ENCODE assay signal across 1 cellular context in the genomic region with DNA sequence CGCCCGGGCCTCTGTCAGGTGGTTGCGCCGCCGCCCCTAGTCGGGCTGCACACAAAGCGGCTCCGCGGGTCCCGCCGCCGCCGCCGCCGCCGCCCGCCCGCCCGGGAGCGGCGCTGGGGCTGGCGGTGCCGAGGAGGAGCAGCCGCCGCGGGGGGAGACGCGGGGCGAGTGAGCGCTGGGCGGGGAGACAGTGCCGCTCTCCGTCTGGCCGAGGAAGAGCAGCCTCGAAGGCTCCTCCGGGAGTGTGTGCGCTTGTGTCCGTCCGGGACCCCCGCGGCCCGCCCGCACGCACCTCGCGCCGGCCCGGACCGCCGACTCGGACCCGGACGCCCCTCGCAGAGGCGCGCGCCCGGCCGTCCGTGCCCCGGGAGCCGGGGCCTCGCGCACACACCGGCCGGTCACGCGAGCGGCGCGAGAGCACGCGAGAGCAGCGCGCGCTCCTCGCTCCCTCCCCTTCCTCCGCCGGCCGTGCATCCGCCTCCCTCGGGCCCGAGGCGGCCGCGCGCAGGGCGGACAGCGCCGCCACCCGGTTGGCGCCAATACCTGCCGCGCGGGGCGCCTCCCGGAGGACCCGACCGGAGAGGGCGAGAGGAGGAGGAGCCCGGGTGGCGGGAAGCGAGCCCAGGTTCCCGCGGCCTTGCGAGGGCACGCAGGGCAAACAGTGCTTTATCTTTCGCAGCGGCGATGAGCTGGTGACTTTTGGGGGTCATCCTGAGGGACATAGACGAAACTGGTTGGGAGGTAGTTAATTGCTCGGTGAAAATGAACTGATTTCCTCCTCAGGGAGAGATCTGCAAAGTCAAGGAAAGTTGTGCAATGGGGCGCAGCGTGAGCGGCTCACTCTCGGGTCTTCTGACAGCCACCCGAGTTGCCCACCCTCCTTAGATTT.
TF ChIP-seq lines count a peak whose summit lies in the region.

A gene with protein sequence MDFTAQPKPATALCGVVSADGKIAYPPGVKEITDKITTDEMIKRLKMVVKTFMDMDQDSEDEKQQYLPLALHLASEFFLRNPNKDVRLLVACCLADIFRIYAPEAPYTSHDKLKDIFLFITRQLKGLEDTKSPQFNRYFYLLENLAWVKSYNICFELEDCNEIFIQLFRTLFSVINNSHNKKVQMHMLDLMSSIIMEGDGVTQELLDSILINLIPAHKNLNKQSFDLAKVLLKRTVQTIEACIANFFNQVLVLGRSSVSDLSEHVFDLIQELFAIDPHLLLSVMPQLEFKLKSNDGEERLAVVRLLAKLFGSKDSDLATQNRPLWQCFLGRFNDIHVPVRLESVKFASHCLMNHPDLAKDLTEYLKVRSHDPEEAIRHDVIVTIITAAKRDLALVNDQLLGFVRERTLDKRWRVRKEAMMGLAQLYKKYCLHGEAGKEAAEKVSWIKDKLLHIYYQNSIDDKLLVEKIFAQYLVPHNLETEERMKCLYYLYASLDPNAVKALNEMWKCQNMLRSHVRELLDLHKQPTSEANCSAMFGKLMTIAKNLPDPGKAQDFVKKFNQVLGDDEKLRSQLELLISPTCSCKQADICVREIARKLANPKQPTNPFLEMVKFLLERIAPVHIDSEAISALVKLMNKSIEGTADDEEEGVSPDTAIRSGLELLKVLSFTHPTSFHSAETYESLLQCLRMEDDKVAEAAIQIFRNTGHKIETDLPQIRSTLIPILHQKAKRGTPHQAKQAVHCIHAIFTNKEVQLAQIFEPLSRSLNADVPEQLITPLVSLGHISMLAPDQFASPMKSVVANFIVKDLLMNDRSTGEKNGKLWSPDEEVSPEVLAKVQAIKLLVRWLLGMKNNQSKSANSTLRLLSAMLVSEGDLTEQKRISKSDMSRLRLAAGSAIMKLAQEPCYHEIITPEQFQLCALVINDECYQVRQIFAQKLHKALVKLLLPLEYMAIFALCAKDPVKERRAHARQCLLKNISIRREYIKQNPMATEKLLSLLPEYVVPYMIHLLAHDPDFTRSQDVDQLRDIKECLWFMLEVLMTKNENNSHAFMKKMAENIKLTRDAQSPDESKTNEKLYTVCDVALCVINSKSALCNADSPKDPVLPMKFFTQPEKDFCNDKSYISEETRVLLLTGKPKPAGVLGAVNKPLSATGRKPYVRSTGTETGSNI (N-terminal part only) (minus strand): TSS at position 423 of the 889 bp plus-strand sequence. CDS start 1,334 bp downstream, outside the sequence.

TF ChIP-seq in K562, 482 proteins besides CTCF, POLR2A, EP300 and RAD21 (continued from another document and continues in another):
- TF ChIP-seq, protein P1, sequence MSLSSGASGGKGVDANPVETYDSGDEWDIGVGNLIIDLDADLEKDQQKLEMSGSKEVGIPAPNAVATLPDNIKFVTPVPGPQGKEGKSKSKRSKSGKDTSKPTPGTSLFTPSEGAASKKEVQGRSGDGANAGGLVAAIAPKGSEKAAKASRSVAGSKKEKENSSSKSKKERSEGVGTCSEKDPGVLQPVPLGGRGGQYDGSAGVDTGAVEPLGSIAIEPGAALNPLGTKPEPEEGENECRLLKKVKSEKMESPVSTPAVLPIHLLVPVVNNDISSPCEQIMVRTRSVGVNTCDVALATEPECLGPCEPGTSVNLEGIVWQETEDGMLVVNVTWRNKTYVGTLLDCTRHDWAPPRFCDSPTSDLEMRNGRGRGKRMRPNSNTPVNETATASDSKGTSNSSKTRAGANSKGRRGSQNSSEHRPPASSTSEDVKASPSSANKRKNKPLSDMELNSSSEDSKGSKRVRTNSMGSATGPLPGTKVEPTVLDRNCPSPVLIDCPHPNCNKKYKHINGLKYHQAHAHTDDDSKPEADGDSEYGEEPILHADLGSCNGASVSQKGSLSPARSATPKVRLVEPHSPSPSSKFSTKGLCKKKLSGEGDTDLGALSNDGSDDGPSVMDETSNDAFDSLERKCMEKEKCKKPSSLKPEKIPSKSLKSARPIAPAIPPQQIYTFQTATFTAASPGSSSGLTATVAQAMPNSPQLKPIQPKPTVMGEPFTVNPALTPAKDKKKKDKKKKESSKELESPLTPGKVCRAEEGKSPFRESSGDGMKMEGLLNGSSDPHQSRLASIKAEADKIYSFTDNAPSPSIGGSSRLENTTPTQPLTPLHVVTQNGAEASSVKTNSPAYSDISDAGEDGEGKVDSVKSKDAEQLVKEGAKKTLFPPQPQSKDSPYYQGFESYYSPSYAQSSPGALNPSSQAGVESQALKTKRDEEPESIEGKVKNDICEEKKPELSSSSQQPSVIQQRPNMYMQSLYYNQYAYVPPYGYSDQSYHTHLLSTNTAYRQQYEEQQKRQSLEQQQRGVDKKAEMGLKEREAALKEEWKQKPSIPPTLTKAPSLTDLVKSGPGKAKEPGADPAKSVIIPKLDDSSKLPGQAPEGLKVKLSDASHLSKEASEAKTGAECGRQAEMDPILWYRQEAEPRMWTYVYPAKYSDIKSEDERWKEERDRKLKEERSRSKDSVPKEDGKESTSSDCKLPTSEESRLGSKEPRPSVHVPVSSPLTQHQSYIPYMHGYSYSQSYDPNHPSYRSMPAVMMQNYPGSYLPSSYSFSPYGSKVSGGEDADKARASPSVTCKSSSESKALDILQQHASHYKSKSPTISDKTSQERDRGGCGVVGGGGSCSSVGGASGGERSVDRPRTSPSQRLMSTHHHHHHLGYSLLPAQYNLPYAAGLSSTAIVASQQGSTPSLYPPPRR (CRISPR knock-in tag; IDR thresholded peaks at IDR 0.05; ENCODE audit: borderline replicate concordance), result no peak
- TF ChIP-seq ZKSCAN3 (CRISPR knock-in tag; IDR thresholded peaks at IDR 0.05), result no peak
- no peak for TF ChIP-seq TSC22D4 (tag; IDR thresholded peaks at IDR 0.05)
- TF ChIP-seq PPARD (CRISPR knock-in tag; IDR thresholded peaks at IDR 0.05), result no peak
- TF ChIP-seq LCOR (CRISPR knock-in tag; IDR thresholded peaks at IDR 0.05), result peak; percentile 96
- no peak for TF ChIP-seq SIX5 (IDR thresholded peaks at IDR 0.05; ENCODE audit: borderline replicate concordance in 1 of 2, insufficient read depth in 1 of 2, low read depth in 1 of 2, low read length in 2 of 2)
- no peak for TF ChIP-seq NCOA4 (IDR thresholded peaks at IDR 0.05; ENCODE audit: partially characterized antibody)
- TF ChIP-seq ZNF583 (CRISPR knock-in tag; IDR thresholded peaks at IDR 0.05), result peak; percentile 21; the same call in 1 of the 2 replicates
- peak; percentile 56; the same call in 1 of the 2 replicates for TF ChIP-seq ZC3H11A (IDR thresholded peaks at IDR 0.05; ENCODE audit: low read depth, low read length)
- no peak for TF ChIP-seq RFX7 (CRISPR knock-in tag; IDR thresholded peaks at IDR 0.05)
- no peak for TF ChIP-seq ETS2 (tag; IDR thresholded peaks at IDR 0.05; ENCODE audit: borderline replicate concordance, poor library complexity, severe bottlenecking)
- no peak for TF ChIP-seq BCL6 (CRISPR knock-in tag; IDR thresholded peaks at IDR 0.05)
- TF ChIP-seq ZKSCAN8 (CRISPR knock-in tag; IDR thresholded peaks at IDR 0.05), result no peak
- no peak for TF ChIP-seq ZNF778 (CRISPR knock-in tag; IDR thresholded peaks at IDR 0.05)
- no peak for TF ChIP-seq ZNF830 (CRISPR knock-in tag; IDR thresholded peaks at IDR 0.05)
- TF ChIP-seq EGR1 (conservative IDR thresholded peaks at IDR 0.05), result no peak
- TF ChIP-seq STAG1 (CRISPR knock-in tag; IDR thresholded peaks at IDR 0.05; ENCODE audit: borderline replicate concordance), result peak; percentile 85
- peak; percentile 66; the same call in 1 of the 2 replicates for TF ChIP-seq DPF2 (IDR thresholded peaks at IDR 0.05)
- TF ChIP-seq, protein P2, sequence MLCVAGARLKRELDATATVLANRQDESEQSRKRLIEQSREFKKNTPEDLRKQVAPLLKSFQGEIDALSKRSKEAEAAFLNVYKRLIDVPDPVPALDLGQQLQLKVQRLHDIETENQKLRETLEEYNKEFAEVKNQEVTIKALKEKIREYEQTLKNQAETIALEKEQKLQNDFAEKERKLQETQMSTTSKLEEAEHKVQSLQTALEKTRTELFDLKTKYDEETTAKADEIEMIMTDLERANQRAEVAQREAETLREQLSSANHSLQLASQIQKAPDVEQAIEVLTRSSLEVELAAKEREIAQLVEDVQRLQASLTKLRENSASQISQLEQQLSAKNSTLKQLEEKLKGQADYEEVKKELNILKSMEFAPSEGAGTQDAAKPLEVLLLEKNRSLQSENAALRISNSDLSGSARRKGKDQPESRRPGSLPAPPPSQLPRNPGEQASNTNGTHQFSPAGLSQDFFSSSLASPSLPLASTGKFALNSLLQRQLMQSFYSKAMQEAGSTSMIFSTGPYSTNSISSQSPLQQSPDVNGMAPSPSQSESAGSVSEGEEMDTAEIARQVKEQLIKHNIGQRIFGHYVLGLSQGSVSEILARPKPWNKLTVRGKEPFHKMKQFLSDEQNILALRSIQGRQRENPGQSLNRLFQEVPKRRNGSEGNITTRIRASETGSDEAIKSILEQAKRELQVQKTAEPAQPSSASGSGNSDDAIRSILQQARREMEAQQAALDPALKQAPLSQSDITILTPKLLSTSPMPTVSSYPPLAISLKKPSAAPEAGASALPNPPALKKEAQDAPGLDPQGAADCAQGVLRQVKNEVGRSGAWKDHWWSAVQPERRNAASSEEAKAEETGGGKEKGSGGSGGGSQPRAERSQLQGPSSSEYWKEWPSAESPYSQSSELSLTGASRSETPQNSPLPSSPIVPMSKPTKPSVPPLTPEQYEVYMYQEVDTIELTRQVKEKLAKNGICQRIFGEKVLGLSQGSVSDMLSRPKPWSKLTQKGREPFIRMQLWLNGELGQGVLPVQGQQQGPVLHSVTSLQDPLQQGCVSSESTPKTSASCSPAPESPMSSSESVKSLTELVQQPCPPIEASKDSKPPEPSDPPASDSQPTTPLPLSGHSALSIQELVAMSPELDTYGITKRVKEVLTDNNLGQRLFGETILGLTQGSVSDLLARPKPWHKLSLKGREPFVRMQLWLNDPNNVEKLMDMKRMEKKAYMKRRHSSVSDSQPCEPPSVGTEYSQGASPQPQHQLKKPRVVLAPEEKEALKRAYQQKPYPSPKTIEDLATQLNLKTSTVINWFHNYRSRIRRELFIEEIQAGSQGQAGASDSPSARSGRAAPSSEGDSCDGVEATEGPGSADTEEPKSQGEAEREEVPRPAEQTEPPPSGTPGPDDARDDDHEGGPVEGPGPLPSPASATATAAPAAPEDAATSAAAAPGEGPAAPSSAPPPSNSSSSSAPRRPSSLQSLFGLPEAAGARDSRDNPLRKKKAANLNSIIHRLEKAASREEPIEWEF (CRISPR knock-in tag; IDR thresholded peaks at IDR 0.05), result no peak
- TF ChIP-seq, protein P3, sequence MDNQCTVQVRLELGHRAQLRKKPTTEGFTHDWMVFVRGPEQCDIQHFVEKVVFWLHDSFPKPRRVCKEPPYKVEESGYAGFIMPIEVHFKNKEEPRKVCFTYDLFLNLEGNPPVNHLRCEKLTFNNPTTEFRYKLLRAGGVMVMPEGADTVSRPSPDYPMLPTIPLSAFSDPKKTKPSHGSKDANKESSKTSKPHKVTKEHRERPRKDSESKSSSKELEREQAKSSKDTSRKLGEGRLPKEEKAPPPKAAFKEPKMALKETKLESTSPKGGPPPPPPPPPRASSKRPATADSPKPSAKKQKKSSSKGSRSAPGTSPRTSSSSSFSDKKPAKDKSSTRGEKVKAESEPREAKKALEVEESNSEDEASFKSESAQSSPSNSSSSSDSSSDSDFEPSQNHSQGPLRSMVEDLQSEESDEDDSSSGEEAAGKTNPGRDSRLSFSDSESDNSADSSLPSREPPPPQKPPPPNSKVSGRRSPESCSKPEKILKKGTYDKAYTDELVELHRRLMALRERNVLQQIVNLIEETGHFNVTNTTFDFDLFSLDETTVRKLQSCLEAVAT (IDR thresholded peaks at IDR 0.05), result no peak
- no peak for TF ChIP-seq KLF10 (CRISPR knock-in tag; IDR thresholded peaks at IDR 0.05)
- peak; percentile 56; the same call in 1 of the 2 replicates for TF ChIP-seq ZNF584 (CRISPR knock-in tag; IDR thresholded peaks at IDR 0.05; ENCODE audit: low read depth)
- TF ChIP-seq SREBF2 (CRISPR knock-in tag; IDR thresholded peaks at IDR 0.05), result no peak
- peak; percentile 76 for TF ChIP-seq ESRRA (IDR thresholded peaks at IDR 0.05; ENCODE audit: borderline replicate concordance, low read depth)
- TF ChIP-seq ZBTB8A (IDR thresholded peaks at IDR 0.05; ENCODE audit: partially characterized antibody), result no peak
- peak; percentile 49; the same call in 1 of the 2 replicates for TF ChIP-seq OTX1 (CRISPR knock-in tag; IDR thresholded peaks at IDR 0.05)
- no peak; the same call in 1 of the 2 replicates for TF ChIP-seq GTF2F1 (IDR thresholded peaks at IDR 0.05; ENCODE audit: low read depth, low read length)
- no peak for TF ChIP-seq HDAC6 (IDR thresholded peaks at IDR 0.05; ENCODE audit: low read depth, low read length)
- no peak for TF ChIP-seq ZNF324 (CRISPR knock-in tag; IDR thresholded peaks at IDR 0.05)
- TF ChIP-seq, protein P4, sequence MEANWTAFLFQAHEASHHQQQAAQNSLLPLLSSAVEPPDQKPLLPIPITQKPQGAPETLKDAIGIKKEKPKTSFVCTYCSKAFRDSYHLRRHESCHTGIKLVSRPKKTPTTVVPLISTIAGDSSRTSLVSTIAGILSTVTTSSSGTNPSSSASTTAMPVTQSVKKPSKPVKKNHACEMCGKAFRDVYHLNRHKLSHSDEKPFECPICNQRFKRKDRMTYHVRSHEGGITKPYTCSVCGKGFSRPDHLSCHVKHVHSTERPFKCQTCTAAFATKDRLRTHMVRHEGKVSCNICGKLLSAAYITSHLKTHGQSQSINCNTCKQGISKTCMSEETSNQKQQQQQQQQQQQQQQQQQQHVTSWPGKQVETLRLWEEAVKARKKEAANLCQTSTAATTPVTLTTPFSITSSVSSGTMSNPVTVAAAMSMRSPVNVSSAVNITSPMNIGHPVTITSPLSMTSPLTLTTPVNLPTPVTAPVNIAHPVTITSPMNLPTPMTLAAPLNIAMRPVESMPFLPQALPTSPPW (CRISPR knock-in tag; IDR thresholded peaks at IDR 0.05), result peak; percentile 100
- TF ChIP-seq, protein P5, sequence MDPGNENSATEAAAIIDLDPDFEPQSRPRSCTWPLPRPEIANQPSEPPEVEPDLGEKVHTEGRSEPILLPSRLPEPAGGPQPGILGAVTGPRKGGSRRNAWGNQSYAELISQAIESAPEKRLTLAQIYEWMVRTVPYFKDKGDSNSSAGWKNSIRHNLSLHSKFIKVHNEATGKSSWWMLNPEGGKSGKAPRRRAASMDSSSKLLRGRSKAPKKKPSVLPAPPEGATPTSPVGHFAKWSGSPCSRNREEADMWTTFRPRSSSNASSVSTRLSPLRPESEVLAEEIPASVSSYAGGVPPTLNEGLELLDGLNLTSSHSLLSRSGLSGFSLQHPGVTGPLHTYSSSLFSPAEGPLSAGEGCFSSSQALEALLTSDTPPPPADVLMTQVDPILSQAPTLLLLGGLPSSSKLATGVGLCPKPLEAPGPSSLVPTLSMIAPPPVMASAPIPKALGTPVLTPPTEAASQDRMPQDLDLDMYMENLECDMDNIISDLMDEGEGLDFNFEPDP (CRISPR knock-in tag; IDR thresholded peaks at IDR 0.05), result no peak
- TF ChIP-seq POLR2AphosphoS5 (IDR thresholded peaks at IDR 0.05; ENCODE audit: control insufficient read depth, insufficient read depth, low read depth, low read length), result peak; percentile 54
- TF ChIP-seq ZNF239 (CRISPR knock-in tag; IDR thresholded peaks at IDR 0.05), result peak; percentile 58; the same call in 1 of the 2 replicates
- no peak for TF ChIP-seq PURB (CRISPR knock-in tag; IDR thresholded peaks at IDR 0.05; ENCODE audit: low read depth)
- no peak for TF ChIP-seq THRAP3 (IDR thresholded peaks at IDR 0.05; ENCODE audit: borderline replicate concordance)
- 0 out of 4 replicates have a peak, but pooled peaks of 1 of the 2 experiments have one; percentile 31 for TF ChIP-seq SIN3A (IDR thresholded peaks at IDR 0.05; ENCODE audit: borderline replicate concordance in 2 of 2, control insufficient read depth in 1 of 2, low read depth in 2 of 2, low read length in 2 of 2)
- TF ChIP-seq, protein P6, sequence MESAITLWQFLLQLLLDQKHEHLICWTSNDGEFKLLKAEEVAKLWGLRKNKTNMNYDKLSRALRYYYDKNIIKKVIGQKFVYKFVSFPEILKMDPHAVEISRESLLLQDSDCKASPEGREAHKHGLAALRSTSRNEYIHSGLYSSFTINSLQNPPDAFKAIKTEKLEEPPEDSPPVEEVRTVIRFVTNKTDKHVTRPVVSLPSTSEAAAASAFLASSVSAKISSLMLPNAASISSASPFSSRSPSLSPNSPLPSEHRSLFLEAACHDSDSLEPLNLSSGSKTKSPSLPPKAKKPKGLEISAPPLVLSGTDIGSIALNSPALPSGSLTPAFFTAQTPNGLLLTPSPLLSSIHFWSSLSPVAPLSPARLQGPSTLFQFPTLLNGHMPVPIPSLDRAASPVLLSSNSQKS (CRISPR knock-in tag; IDR thresholded peaks at IDR 0.05), result no peak
- TF ChIP-seq ZFP30 (CRISPR knock-in tag; IDR thresholded peaks at IDR 0.05; ENCODE audit: borderline replicate concordance), result no peak
